ENCODE assay signal across 26 cellular contexts in the genomic region with DNA sequence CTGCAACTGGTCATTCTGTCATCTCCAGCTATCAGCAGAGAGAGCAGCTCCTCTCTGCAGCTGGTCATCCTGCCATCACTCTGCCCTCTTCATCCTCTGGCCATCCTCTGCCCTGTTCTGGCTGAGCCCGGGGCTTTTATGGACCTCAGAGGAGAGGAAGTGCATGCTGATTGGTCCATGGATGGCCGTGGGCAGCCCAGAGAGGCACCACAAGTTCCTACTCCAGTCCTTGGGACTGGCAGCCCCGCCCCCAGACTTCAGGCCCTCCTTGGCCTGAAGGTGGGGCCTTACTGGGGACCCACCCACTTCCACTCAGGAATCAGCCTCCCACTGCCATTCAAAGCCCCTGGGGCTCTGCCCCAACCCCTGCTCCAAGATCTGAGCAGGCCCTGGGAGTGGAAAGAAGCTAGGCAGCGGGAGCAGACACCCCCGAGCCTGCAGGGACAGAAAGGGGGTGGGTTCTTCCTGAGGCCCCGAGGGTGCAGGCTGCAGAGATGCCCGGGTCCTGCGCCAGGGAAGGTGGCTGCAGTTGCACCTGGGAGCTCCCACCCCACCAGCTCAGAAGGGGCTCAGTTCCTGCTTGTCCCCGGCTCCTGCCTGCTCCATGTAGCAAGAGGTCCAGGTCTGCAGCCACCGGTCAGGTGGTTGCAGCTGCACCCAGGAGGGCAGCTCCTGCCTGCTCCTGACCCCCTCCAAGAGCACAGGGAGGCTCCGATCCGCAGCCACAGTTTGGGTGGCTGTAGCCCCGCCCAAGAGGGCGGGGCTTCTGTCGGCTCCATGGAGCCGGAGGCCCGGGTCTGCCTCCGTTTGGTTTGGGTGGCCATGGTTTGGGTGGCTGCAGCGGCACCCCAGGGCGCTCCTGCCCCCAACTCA. TPM values are rescaled to one million over a fixed set of nuclear protein-coding genes. Genes with fewer than 3 reads are reported as not detected.
DNase-seq lines count a peak whose midpoint lies in the region; ATAC-seq, FAIRE-seq and TF ChIP-seq lines count a peak whose summit lies in the region.
"Had no signal": no experiment of that assay in that cellular context is flagged by ENCODE, and none has a peak within 500 bp of the region (broad histone marks: within the 10 kb centered on the region; RNA-seq: fewer than 3 reads in every experiment).

No MANE protein-coding gene starts in this region.

- peak; percentile 99 for TF ChIP-seq POLR2A in HCT116 (IDR thresholded peaks at IDR 0.05; ENCODE audit: borderline replicate concordance, extremely low read depth, insufficient read depth, insufficient read length)

- intact Hi-C loops in HCT116 (cut with micrococcal nuclease) = no loop called here
- intact Hi-C loops in kidney (cut with DNase I) = no loop called here

- CTCF ChIA-PET in HCT116 (lab: Charles Lee) = interaction anchor here (1.0 kb wide), 1 partner anchor 30 kb away, joined by 3 read pairs; no protein-coding TSS in a partner anchor

- H3K9me3 ChIP-seq in HCT116 (ENCODE audit: control insufficient read depth in 1 of 2, insufficient read depth in 1 of 2, low read depth in 1 of 2, low read length in 2 of 2) (no peaks in the 10 kb centered on the region), kidney (ENCODE audit: control insufficient read depth in 1 of 2, low read length in 2 of 2) (no peaks in the 10 kb centered on the region)

- H3K4me3 ChIP-seq in HCT116 (replicated peaks in 1 of 2; ENCODE audit: low read depth in 1 of 2, low read length in 2 of 2) (no peak overlapping the region), kidney (ENCODE audit: low read length in 2 of 2) (no peak overlapping the region)

- RAD21 ChIA-PET in HCT116 (lab: Charles Lee; ENCODE audit: low non-redundant PET in 1 of 2, low total read pairs in 2 of 2, uncharacterized antibody in 2 of 2, unreplicated experiment in 2 of 2) = no interaction called here

- TF ChIP-seq RAD21 in HCT116 (IDR thresholded peaks at IDR 0.05; ENCODE audit: low read depth) = no peak

- no peaks in the 10 kb centered on the region for H3K9me2 ChIP-seq in HCT116 (ENCODE audit: insufficient read depth)

- BruUV-seq in HCT116 (replicated peaks; lab: Mats Ljungman, UMichigan) = no TSS peak

- TF ChIP-seq CTCF in HCT116 (IDR thresholded peaks at IDR 0.05 in 2 of 3, conservative IDR thresholded peaks at IDR 0.05 in 1 of 3; ENCODE audit: borderline replicate concordance in 1 of 3, insufficient read depth in 1 of 3, low read depth in 2 of 3, low read length in 2 of 3) = no peak
- no peak for TF ChIP-seq CTCF in kidney (IDR thresholded peaks at IDR 0.05; ENCODE audit: borderline replicate concordance, extremely low read depth, insufficient read depth)

- POLR2A ChIA-PET in HCT116 (lab: Charles Lee) = interaction anchor here (0.7 to 2.4 kb wide), 19 partner anchors 8 to 220 kb away, joined by 3 to 31 read pairs (median 5); a partner anchor contains a TSS

- peak; percentile 45 for DNase-seq in CD1c-positive myeloid dendritic cell (ENCODE audit: extremely low spot score)
- peak; percentile 43 for DNase-seq in HCT116 (ENCODE audit: low read depth, low spot score)
- DNase-seq in UCSD-AML1 (lab: John Stamatoyannopoulos, UW; ENCODE audit: unreplicated experiment) = peak; percentile 29
- peak; percentile 60 for DNase-seq in kidney
- no peak for DNase-seq in AG08395 (ENCODE audit: low spot score)
- DNase-seq in activated gamma-delta T cell treated with Interleukin-2 at 50 U/mL for 16 hours = no peak
- no peak for DNase-seq in DMS 273 (lab: John Stamatoyannopoulos, UW; ENCODE audit: unreplicated experiment)
- DNase-seq: ACHN; activated CD4-positive, alpha-beta memory T cell treated with anti-CD3 and anti-CD28 coated beads, Interleukin-2, amount 10 ng/mL, durations not matched to agents 7 days and 5 days; activated CD4-positive, CD25-positive, alpha-beta regulatory T cell treated with anti-CD3 and anti-CD28 coated beads, Interleukin-2, amount 50 U/mL, for 72 hours; activated naive CD8-positive, alpha-beta T cell treated with anti-CD3 and anti-CD28 coated beads, Interleukin-2, amount 10 ng/mL, durations not matched to agents 7 days and 5 days; Calu3; central memory CD4-positive, alpha-beta T cell; dermis blood vessel endothelial cell; EL; glutamatergic neuron; Kasumi-1; left cardiac atrium; NCI-H1048; NCI-H1930; NCI-H2227 treated with DMSO at 0.1 percent for 48 hours; occipital lobe; Right ventricle myocardium superior; SW 1271 had no signal

- H3K4me1 ChIP-seq in HCT116 (ENCODE audit: control insufficient read depth in 1 of 2, insufficient read depth in 2 of 2, low read length in 2 of 2) (peaks cover 0 to 52% of the 10 kb centered on the region in 2 experiments; a peak in 3 of 4 replicates), kidney (ENCODE audit: control insufficient read depth in 1 of 2, insufficient read depth in 1 of 2, low read depth in 1 of 2, low read length in 2 of 2) (no peaks in the 10 kb centered on the region)

- ATAC-seq in HCT116 = peak; percentile 82
- ATAC-seq: left cardiac atrium had no signal

- H3K9ac ChIP-seq in HCT116 (ENCODE audit: low read length) (no peak overlapping the region), kidney (ENCODE audit: low read length in 2 of 2) (no peak overlapping the region)

- H3K27me3 ChIP-seq in HCT116 (ENCODE audit: insufficient read depth, low read length) = no peaks in the 10 kb centered on the region

- FAIRE-seq in kidney (lab: Jason Lieb, UNC) = no peak

- peak overlapping the region; percentile 46 for H3K4me2 ChIP-seq in HCT116 (ENCODE audit: low read length)

- H3K79me2 ChIP-seq in HCT116 (ENCODE audit: insufficient read depth, low read length) = no peaks in the 10 kb centered on the region

- H4K20me1 ChIP-seq in HCT116 (ENCODE audit: insufficient read depth) = no peaks in the 10 kb centered on the region

- H3K36me3 ChIP-seq in HCT116 (ENCODE audit: control insufficient read depth in 1 of 2, insufficient read depth in 2 of 2, low read length in 2 of 2) (no peaks in the 10 kb centered on the region), kidney (ENCODE audit: control insufficient read depth in 1 of 2, insufficient read depth in 2 of 2, low read length in 2 of 2) (no peaks in the 10 kb centered on the region)

- H3K27ac ChIP-seq in HCT116 (ENCODE audit: low read depth, low read length) (no peak overlapping the region; the same call in 1 of the 2 replicates), kidney (ENCODE audit: low read depth in 2 of 2, low read length in 2 of 2) (no peak overlapping the region)
- H3K27ac ChIP-seq: C4-2B had no signal

- no peak overlapping the region for H2AFZ ChIP-seq in HCT116 (ENCODE audit: low read depth, low read length, poor library complexity, severe bottlenecking)

TF ChIP-seq in HCT116, 20 proteins besides CTCF, POLR2A, EP300 and RAD21:
- TF ChIP-seq TCF7L2 (IDR thresholded peaks at IDR 0.05; ENCODE audit: borderline replicate concordance, extremely low read depth, insufficient read depth, insufficient read length) = no peak
- TF ChIP-seq, protein P1, sequence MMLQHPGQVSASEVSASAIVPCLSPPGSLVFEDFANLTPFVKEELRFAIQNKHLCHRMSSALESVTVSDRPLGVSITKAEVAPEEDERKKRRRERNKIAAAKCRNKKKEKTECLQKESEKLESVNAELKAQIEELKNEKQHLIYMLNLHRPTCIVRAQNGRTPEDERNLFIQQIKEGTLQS (IDR thresholded peaks at IDR 0.05) = no peak
- TF ChIP-seq, protein P2, sequence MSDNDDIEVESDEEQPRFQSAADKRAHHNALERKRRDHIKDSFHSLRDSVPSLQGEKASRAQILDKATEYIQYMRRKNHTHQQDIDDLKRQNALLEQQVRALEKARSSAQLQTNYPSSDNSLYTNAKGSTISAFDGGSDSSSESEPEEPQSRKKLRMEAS (IDR thresholded peaks at IDR 0.05) = no peak
- no peak for TF ChIP-seq ZFX (IDR thresholded peaks at IDR 0.05)
- no peak for TF ChIP-seq SRF (IDR thresholded peaks at IDR 0.05; ENCODE audit: low read depth)
- peak; percentile 91 for TF ChIP-seq POLR2AphosphoS5 (IDR thresholded peaks at IDR 0.05; ENCODE audit: low read depth, low read length)
- TF ChIP-seq, protein P3, sequence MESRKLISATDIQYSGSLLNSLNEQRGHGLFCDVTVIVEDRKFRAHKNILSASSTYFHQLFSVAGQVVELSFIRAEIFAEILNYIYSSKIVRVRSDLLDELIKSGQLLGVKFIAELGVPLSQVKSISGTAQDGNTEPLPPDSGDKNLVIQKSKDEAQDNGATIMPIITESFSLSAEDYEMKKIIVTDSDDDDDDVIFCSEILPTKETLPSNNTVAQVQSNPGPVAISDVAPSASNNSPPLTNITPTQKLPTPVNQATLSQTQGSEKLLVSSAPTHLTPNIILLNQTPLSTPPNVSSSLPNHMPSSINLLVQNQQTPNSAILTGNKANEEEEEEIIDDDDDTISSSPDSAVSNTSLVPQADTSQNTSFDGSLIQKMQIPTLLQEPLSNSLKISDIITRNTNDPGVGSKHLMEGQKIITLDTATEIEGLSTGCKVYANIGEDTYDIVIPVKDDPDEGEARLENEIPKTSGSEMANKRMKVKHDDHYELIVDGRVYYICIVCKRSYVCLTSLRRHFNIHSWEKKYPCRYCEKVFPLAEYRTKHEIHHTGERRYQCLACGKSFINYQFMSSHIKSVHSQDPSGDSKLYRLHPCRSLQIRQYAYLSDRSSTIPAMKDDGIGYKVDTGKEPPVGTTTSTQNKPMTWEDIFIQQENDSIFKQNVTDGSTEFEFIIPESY (IDR thresholded peaks at IDR 0.05; ENCODE audit: extremely low read depth, insufficient replicate concordance, low read length) = no peak
- no peak for TF ChIP-seq FOSL1 (IDR thresholded peaks at IDR 0.05; ENCODE audit: low read depth)
- no peak for TF ChIP-seq ELF1 (IDR thresholded peaks at IDR 0.05; ENCODE audit: borderline replicate concordance, low read depth)
TF ChIP-seq in HCT116: peak in this region for 1.

RNA-seq across cellular contexts. Expression of a gene that starts 34.1 kb away (rescaled TPM):
- total RNA-seq in HCT116 (2021; ENCODE audit: unreplicated experiment) = 2,459 TPM
- polyA plus RNA-seq in HCT116 (2012) = 2,754 and 2,816 TPM in 2 replicates
- 46.5 TPM for total RNA-seq in kidney
- 27.1 TPM for polyA plus RNA-seq in kidney (ENCODE audit: insufficient read depth, low read depth, low replicate concordance)

RNA-seq across cellular contexts. Expression of a gene that starts 46.2 kb away (rescaled TPM):
- 25.1 TPM for total RNA-seq in HCT116 (2021; ENCODE audit: unreplicated experiment)
- 31.5 and 35.5 TPM in 2 replicates for polyA plus RNA-seq in HCT116 (2012)
- 22.6 TPM for total RNA-seq in kidney
- polyA plus RNA-seq in kidney (ENCODE audit: insufficient read depth, low read depth, low replicate concordance) = 53.5 TPM

RNA-seq across cellular contexts. Expression of a gene that starts 56.7 kb away (rescaled TPM):
- 2.6 TPM for total RNA-seq in HCT116 (2021; ENCODE audit: unreplicated experiment)
- polyA plus RNA-seq in HCT116 (2012) = 1.8 and 2.5 TPM in 2 replicates
- total RNA-seq in kidney = not detected
- not detected for polyA plus RNA-seq in kidney (ENCODE audit: insufficient read depth, low read depth, low replicate concordance)
- total RNA-seq: activated CD4-positive, alpha-beta memory T cell treated with anti-CD3 and anti-CD28 coated beads, Interleukin-2, amount 10 ng/mL, durations not matched to agents 7 days and 5 days; Calu3; dermis blood vessel endothelial cell; endothelial cell of umbilical vein; left cardiac atrium; Right ventricle myocardium superior had no signal

Comparison
In these comparisons a context has a peak if more than half of its experiments do, and no peak if none do; other contexts are left out.
1. DNase-seq: peak in CD1c-positive myeloid dendritic cell (single experiment), HCT116 (single experiment), UCSD-AML1 (single experiment) and kidney (single experiment); none in AG08395 (single experiment), activated gamma-delta T cell treated with Interleukin-2 at 50 U/mL for 16 hours (single experiment) and DMS 273 (single experiment).
2. RNA of a gene that starts 34.1 kb away (total RNA-seq): 2,459 TPM in HCT116 (single experiment); 46.5 TPM in kidney (single experiment); every median in the first group is over 10 times any median in the second.